In the genomic region with DNA sequence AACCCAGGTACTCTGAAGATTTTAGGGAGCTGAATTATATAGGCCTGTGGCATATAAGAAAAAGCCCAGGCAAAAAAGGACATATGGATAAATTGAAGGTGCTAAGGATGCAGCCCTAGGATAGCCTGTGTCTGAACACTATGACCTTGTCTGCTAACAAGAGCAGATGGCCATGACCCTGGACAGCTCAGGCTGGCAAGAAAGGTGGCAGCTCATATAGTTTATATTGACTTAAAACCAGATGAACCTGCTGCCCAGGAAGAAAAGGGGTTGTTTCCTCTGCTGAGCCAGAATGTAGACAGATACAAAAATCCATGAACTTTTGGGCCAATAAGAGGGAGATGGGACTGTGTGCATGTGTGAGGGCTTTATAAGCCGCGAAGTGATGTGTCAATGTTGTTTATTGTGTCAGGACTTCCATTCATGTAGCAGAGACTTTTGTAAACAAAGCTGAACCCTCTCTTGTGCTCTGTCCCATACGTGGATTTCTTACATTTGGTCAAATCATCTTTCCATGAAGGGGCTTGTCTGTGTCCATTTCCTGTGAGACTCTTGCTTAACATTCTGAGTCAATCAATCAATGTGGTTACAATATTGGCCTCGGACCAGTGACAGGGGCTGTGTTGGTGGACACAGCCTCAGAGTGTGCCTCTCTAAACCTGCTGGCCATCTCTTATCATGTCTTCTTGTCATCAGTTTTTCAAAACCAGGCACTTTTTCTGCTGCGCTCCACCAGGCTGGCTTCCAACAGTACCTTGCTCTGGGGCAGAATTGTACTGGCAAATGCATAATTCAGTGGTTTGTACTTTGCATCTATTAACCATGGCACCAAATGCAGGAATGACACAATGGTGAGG, we compare ENCODE assay signal across 1 cellular context.
TF ChIP-seq lines count a peak whose summit lies in the region.

No MANE protein-coding gene starts in this region.

TF ChIP-seq in HepG2, 621 proteins besides CTCF, POLR2A, EP300 and RAD21 (continued from another document and continues in another):
- TF ChIP-seq, protein P1, sequence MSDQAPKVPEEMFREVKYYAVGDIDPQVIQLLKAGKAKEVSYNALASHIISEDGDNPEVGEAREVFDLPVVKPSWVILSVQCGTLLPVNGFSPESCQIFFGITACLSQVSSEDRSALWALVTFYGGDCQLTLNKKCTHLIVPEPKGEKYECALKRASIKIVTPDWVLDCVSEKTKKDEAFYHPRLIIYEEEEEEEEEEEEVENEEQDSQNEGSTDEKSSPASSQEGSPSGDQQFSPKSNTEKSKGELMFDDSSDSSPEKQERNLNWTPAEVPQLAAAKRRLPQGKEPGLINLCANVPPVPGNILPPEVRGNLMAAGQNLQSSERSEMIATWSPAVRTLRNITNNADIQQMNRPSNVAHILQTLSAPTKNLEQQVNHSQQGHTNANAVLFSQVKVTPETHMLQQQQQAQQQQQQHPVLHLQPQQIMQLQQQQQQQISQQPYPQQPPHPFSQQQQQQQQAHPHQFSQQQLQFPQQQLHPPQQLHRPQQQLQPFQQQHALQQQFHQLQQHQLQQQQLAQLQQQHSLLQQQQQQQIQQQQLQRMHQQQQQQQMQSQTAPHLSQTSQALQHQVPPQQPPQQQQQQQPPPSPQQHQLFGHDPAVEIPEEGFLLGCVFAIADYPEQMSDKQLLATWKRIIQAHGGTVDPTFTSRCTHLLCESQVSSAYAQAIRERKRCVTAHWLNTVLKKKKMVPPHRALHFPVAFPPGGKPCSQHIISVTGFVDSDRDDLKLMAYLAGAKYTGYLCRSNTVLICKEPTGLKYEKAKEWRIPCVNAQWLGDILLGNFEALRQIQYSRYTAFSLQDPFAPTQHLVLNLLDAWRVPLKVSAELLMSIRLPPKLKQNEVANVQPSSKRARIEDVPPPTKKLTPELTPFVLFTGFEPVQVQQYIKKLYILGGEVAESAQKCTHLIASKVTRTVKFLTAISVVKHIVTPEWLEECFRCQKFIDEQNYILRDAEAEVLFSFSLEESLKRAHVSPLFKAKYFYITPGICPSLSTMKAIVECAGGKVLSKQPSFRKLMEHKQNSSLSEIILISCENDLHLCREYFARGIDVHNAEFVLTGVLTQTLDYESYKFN (CRISPR knock-in tag; conservative IDR thresholded peaks at IDR 0.05) = peak; percentile 21; the same call in 1 of the 2 replicates
- TF ChIP-seq PLRG1 (conservative IDR thresholded peaks at IDR 0.05) = no peak
- TF ChIP-seq, protein P2, sequence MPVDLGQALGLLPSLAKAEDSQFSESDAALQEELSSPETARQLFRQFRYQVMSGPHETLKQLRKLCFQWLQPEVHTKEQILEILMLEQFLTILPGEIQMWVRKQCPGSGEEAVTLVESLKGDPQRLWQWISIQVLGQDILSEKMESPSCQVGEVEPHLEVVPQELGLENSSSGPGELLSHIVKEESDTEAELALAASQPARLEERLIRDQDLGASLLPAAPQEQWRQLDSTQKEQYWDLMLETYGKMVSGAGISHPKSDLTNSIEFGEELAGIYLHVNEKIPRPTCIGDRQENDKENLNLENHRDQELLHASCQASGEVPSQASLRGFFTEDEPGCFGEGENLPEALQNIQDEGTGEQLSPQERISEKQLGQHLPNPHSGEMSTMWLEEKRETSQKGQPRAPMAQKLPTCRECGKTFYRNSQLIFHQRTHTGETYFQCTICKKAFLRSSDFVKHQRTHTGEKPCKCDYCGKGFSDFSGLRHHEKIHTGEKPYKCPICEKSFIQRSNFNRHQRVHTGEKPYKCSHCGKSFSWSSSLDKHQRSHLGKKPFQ (CRISPR knock-in tag; IDR thresholded peaks at IDR 0.05; ENCODE audit: insufficient replicate concordance) = no peak
- TF ChIP-seq ZNF749 (CRISPR knock-in tag; IDR thresholded peaks at IDR 0.05; ENCODE audit: borderline replicate concordance) = no peak
- TF ChIP-seq TBX2 (CRISPR knock-in tag; IDR thresholded peaks at IDR 0.05; ENCODE audit: borderline replicate concordance) = peak; percentile 68
- TF ChIP-seq CEBPB (IDR thresholded peaks at IDR 0.05; ENCODE audit: borderline replicate concordance, low read depth, low read length) = peak; percentile 45; the same call in 1 of the 2 replicates
- TF ChIP-seq ZNF331 (CRISPR knock-in tag; IDR thresholded peaks at IDR 0.05) = no peak
- no peak for TF ChIP-seq HES4 (CRISPR knock-in tag; IDR thresholded peaks at IDR 0.05; ENCODE audit: borderline replicate concordance)
- TF ChIP-seq, protein P3, sequence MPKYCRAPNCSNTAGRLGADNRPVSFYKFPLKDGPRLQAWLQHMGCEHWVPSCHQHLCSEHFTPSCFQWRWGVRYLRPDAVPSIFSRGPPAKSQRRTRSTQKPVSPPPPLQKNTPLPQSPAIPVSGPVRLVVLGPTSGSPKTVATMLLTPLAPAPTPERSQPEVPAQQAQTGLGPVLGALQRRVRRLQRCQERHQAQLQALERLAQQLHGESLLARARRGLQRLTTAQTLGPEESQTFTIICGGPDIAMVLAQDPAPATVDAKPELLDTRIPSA (CRISPR knock-in tag; IDR thresholded peaks at IDR 0.05; ENCODE audit: borderline replicate concordance) = no peak
- peak; percentile 59; the same call in 1 of the 2 replicates for TF ChIP-seq POGZ (CRISPR knock-in tag; IDR thresholded peaks at IDR 0.05)
- TF ChIP-seq FOXA3 (CRISPR knock-in tag; IDR thresholded peaks at IDR 0.05) = peak; percentile 46; the same call in 1 of the 2 replicates
- TF ChIP-seq ZBTB33 (CRISPR knock-in tag; IDR thresholded peaks at IDR 0.05) = peak; percentile 91
- TF ChIP-seq FOXP1 (IDR thresholded peaks at IDR 0.05) = no peak
- peak; percentile 54; the same call in 1 of the 2 replicates for TF ChIP-seq FOXP1 (CRISPR knock-in tag; IDR thresholded peaks at IDR 0.05)
- no peak for TF ChIP-seq RORA (CRISPR knock-in tag; IDR thresholded peaks at IDR 0.05)
- no peak for TF ChIP-seq KLF16 (CRISPR knock-in tag; IDR thresholded peaks at IDR 0.05)
- TF ChIP-seq, protein P4, sequence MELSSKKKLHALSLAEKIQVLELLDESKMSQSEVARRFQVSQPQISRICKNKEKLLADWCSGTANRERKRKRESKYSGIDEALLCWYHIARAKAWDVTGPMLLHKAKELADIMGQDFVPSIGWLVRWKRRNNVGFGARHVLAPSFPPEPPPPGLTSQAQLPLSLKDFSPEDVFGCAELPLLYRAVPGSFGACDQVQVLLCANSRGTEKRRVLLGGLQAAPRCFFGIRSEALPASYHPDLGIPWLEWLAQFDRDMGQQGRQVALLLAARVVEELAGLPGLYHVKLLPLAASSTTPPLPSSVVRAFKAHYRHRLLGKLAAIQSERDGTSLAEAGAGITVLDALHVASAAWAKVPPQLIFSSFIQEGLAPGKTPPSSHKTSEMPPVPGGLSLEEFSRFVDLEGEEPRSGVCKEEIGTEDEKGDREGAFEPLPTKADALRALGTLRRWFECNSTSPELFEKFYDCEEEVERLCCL (CRISPR knock-in tag; IDR thresholded peaks at IDR 0.05; ENCODE audit: borderline replicate concordance) = no peak
- TF ChIP-seq HOXA9 (CRISPR knock-in tag; IDR thresholded peaks at IDR 0.05; ENCODE audit: borderline replicate concordance) = no peak
- TF ChIP-seq NPAS2 (CRISPR knock-in tag; IDR thresholded peaks at IDR 0.05; ENCODE audit: borderline replicate concordance) = no peak
- TF ChIP-seq, protein P5, sequence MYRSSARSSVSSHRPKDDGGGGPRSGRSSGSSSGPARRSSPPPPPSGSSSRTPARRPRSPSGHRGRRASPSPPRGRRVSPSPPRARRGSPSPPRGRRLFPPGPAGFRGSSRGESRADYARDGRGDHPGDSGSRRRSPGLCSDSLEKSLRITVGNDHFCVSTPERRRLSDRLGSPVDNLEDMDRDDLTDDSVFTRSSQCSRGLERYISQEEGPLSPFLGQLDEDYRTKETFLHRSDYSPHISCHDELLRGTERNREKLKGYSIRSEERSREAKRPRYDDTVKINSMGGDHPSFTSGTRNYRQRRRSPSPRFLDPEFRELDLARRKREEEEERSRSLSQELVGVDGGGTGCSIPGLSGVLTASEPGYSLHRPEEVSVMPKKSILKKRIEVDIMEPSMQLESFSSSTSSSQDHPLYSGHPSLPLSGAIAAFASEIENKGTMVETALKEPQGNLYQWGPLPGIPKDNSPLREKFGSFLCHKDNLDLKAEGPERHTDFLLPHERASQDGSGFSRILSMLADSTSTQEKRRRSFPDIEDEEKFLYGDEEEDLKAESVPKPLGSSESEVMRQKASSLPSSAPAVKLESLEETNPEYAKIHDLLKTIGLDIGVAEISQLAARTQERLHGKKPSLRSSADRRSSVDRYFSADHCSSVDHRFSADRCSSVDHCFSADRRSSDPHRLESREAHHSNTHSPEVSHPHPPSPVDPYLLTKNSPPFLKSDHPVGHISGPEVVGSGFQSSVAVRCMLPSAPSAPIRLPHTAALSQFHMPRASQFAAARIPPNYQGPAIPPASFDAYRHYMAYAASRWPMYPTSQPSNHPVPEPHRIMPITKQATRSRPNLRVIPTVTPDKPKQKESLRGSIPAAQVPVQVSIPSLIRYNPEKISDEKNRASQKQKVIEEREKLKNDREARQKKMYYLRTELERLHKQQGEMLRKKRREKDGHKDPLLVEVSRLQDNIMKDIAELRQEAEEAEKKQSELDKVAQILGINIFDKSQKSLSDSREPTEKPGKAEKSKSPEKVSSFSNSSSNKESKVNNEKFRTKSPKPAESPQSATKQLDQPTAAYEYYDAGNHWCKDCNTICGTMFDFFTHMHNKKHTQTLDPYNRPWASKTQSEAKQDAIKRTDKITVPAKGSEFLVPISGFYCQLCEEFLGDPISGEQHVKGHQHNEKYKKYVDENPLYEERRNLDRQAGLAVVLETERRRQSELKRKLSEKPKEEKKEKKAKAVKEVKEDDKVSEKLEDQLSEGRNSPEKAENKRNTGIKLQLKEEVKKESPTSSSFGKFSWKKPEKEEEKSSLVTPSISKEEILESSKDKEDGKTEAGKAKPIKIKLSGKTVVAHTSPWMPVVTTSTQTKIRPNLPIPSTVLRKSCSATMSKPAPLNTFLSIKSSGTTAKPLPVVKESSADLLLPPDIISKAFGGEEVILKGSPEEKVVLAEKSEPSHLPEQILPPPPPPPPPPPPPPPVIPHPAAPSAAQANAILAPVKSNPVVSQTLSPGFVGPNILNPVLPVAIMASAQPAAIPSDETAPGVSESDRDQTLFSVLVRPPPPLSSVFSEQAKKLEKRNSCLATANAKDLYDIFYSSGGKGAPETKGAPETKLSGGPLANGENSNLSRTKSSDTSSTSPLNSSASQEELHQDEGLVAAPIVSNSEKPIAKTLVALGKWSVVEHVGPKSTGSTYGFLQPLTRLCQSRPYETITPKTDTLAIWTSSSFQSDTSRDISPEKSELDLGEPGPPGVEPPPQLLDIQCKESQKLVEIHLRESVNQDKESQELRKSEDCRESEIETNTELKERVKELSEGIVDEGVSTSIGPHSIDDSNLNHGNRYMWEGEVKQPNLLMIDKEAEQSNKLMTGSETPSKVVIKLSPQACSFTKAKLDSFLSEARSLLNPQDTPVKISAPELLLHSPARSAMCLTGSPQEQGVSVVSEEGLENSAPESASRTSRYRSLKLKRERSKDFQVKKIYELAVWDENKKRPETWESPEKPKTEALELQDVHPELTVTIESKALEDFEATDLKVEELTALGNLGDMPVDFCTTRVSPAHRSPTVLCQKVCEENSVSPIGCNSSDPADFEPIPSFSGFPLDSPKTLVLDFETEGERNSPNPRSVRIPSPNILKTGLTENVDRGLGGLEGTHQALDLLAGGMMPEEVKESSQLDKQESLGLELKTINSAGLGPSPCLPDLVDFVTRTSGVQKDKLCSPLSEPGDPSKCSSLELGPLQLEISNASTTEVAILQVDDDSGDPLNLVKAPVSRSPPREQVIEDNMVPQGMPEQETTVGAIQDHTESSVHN (CRISPR knock-in tag; IDR thresholded peaks at IDR 0.05) = no peak
- TF ChIP-seq ZBTB3 (CRISPR knock-in tag; IDR thresholded peaks at IDR 0.05; ENCODE audit: borderline replicate concordance, low read depth) = no peak
- TF ChIP-seq PRMT3 (CRISPR knock-in tag; IDR thresholded peaks at IDR 0.05; ENCODE audit: borderline replicate concordance, low read depth) = no peak
- no peak for TF ChIP-seq SOX6 (IDR thresholded peaks at IDR 0.05)
- peak; percentile 66 for TF ChIP-seq SOX6 (CRISPR knock-in tag; IDR thresholded peaks at IDR 0.05)
- no peak for TF ChIP-seq ZNF724P (CRISPR knock-in tag; IDR thresholded peaks at IDR 0.05; ENCODE audit: borderline replicate concordance)
- no peak for TF ChIP-seq CSRNP2 (CRISPR knock-in tag; conservative IDR thresholded peaks at IDR 0.05; ENCODE audit: low read depth)
- TF ChIP-seq MTF1 (CRISPR knock-in tag; IDR thresholded peaks at IDR 0.05) = no peak
- no peak for TF ChIP-seq ZNF12 (CRISPR knock-in tag; IDR thresholded peaks at IDR 0.05)
- TF ChIP-seq ZBTB42 (CRISPR knock-in tag; IDR thresholded peaks at IDR 0.05) = no peak
- TF ChIP-seq GABPA (IDR thresholded peaks at IDR 0.05; ENCODE audit: low read depth, low read length) = no peak
- no peak for TF ChIP-seq GABPA (CRISPR knock-in tag; IDR thresholded peaks at IDR 0.05; ENCODE audit: low read depth)
- no peak for TF ChIP-seq ZNF496 (CRISPR knock-in tag; IDR thresholded peaks at IDR 0.05; ENCODE audit: insufficient replicate concordance)
- no peak for TF ChIP-seq ZNF777 (CRISPR knock-in tag; IDR thresholded peaks at IDR 0.05)
- TF ChIP-seq HOXD1 (CRISPR knock-in tag; IDR thresholded peaks at IDR 0.05) = 0 out of 2 replicates have a peak, but pooled peaks have one; percentile 27
- no peak for TF ChIP-seq DR1 (CRISPR knock-in tag; IDR thresholded peaks at IDR 0.05)
- TF ChIP-seq ZNF878 (CRISPR knock-in tag; IDR thresholded peaks at IDR 0.05) = 0 out of 2 replicates have a peak, but pooled peaks have one; percentile 9
- TF ChIP-seq ZNF562 (CRISPR knock-in tag; IDR thresholded peaks at IDR 0.05; ENCODE audit: borderline replicate concordance) = no peak
- TF ChIP-seq CAMTA2 (CRISPR knock-in tag; IDR thresholded peaks at IDR 0.05; ENCODE audit: borderline replicate concordance) = no peak
- no peak for TF ChIP-seq CREB1 (IDR thresholded peaks at IDR 0.05)
- peak; percentile 43; the same call in 1 of the 2 replicates for TF ChIP-seq CREB1 (CRISPR knock-in tag; IDR thresholded peaks at IDR 0.05)
- TF ChIP-seq NR2C2 (CRISPR knock-in tag; IDR thresholded peaks at IDR 0.05; ENCODE audit: borderline replicate concordance) = peak; percentile 29; the same call in 1 of the 2 replicates
- no peak for TF ChIP-seq GZF1 (CRISPR knock-in tag; IDR thresholded peaks at IDR 0.05)
